In the genomic region with DNA sequence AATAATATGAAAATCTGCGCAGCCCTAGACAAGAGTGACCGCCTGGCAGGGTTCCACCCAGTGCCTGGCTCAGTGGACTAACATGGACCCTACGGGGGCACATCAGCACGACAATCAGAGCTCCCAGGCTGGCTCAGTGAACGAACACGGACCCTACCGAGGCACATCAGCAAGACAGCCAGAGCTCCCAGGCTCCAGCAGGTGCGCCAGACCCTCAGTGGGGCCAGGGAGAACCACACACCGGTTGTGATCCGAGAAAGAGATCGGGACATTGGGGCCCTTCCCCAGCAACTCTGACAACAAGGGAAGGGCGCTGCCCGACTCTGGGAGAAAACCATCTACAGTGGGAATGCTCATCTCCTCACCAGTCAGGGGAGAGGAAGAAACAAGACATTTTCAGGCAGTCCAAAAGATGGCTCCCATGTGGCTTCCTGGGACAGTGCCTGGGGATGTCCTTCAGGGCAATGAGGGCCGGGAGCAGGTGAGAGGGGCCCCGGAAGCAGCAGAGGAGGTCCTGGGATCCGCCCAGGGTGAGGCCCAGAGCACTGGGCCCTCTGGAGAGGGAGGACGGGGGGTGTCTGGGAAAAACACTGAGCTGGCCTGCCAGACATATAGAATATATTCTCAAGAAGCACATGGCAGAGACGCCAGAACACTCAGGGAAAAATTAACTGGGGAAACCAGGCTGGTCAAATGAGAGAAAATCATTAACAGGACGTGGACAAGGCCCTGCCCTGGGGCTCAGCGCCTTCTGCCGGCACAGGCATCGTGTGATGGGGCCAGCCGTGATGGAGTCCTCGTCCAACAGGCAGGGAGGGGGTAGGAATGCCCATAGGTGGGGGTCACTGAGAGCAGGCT, we compare ENCODE assay signal across 1 cellular context.
TF ChIP-seq lines count a peak whose summit lies in the region.

No MANE protein-coding gene starts in this region.

TF ChIP-seq in HepG2, 621 proteins besides CTCF, POLR2A, EP300 and RAD21 (continued from another document and continues in another):
- no peak for TF ChIP-seq DPF2 (CRISPR knock-in tag; IDR thresholded peaks at IDR 0.05; ENCODE audit: borderline replicate concordance, low read depth)
- TF ChIP-seq RBM22 (optimal IDR thresholded peaks at IDR 0.05; ENCODE audit: low read length): peak; percentile 42
- TF ChIP-seq KAT7 (CRISPR knock-in tag; IDR thresholded peaks at IDR 0.05; ENCODE audit: borderline replicate concordance): no peak
- TF ChIP-seq ATF7-NPFF (CRISPR knock-in tag; IDR thresholded peaks at IDR 0.05; ENCODE audit: low read depth): 0 out of 2 replicates have a peak, but pooled peaks have one; percentile 9
- no peak for TF ChIP-seq MAZ (IDR thresholded peaks at IDR 0.05; ENCODE audit: borderline replicate concordance, low read depth, low read length)
- TF ChIP-seq MAZ (CRISPR knock-in tag; IDR thresholded peaks at IDR 0.05; ENCODE audit: low read depth): no peak
- TF ChIP-seq, protein P1, sequence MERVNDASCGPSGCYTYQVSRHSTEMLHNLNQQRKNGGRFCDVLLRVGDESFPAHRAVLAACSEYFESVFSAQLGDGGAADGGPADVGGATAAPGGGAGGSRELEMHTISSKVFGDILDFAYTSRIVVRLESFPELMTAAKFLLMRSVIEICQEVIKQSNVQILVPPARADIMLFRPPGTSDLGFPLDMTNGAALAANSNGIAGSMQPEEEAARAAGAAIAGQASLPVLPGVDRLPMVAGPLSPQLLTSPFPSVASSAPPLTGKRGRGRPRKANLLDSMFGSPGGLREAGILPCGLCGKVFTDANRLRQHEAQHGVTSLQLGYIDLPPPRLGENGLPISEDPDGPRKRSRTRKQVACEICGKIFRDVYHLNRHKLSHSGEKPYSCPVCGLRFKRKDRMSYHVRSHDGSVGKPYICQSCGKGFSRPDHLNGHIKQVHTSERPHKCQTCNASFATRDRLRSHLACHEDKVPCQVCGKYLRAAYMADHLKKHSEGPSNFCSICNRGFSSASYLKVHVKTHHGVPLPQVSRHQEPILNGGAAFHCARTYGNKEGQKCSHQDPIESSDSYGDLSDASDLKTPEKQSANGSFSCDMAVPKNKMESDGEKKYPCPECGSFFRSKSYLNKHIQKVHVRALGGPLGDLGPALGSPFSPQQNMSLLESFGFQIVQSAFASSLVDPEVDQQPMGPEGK (CRISPR knock-in tag; IDR thresholded peaks at IDR 0.05): no peak
- no peak for TF ChIP-seq SSRP1 (CRISPR knock-in tag; IDR thresholded peaks at IDR 0.05)
- TF ChIP-seq TBL1XR1 (IDR thresholded peaks at IDR 0.05; ENCODE audit: borderline replicate concordance, low read length, partially characterized antibody): no peak
- TF ChIP-seq ZNF781 (CRISPR knock-in tag; IDR thresholded peaks at IDR 0.05; ENCODE audit: borderline replicate concordance, not compliant biosample characterization): peak; percentile 40
- TF ChIP-seq ZMAT3 (CRISPR knock-in tag; conservative IDR thresholded peaks at IDR 0.05): 0 out of 2 replicates have a peak, but pooled peaks have one; percentile 6
- no peak for TF ChIP-seq IKZF4 (CRISPR knock-in tag; IDR thresholded peaks at IDR 0.05; ENCODE audit: borderline replicate concordance, low read depth, not compliant biosample characterization)
- TF ChIP-seq, protein P2, sequence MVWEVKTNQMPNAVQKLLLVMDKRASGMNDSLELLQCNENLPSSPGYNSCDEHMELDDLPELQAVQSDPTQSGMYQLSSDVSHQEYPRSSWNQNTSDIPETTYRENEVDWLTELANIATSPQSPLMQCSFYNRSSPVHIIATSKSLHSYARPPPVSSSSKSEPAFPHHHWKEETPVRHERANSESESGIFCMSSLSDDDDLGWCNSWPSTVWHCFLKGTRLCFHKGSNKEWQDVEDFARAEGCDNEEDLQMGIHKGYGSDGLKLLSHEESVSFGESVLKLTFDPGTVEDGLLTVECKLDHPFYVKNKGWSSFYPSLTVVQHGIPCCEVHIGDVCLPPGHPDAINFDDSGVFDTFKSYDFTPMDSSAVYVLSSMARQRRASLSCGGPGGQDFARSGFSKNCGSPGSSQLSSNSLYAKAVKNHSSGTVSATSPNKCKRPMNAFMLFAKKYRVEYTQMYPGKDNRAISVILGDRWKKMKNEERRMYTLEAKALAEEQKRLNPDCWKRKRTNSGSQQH (CRISPR knock-in tag; IDR thresholded peaks at IDR 0.05; ENCODE audit: low read depth): no peak
- no peak for TF ChIP-seq ZNF251 (CRISPR knock-in tag; IDR thresholded peaks at IDR 0.05)
- no peak for TF ChIP-seq GLI4 (CRISPR knock-in tag; IDR thresholded peaks at IDR 0.05; ENCODE audit: borderline replicate concordance)
- TF ChIP-seq TOE1 (CRISPR knock-in tag; IDR thresholded peaks at IDR 0.05): no peak
- TF ChIP-seq KLF16 (CRISPR knock-in tag; IDR thresholded peaks at IDR 0.05): 0 out of 4 replicates have a peak, but pooled peaks of 1 of the 2 experiments have one; percentile 5
- peak; percentile 36 for TF ChIP-seq AGO2 (optimal IDR thresholded peaks at IDR 0.05; ENCODE audit: low read depth, low read length)
- TF ChIP-seq FOSL1 (CRISPR knock-in tag; IDR thresholded peaks at IDR 0.05; ENCODE audit: borderline replicate concordance): no peak
- TF ChIP-seq, protein P3, sequence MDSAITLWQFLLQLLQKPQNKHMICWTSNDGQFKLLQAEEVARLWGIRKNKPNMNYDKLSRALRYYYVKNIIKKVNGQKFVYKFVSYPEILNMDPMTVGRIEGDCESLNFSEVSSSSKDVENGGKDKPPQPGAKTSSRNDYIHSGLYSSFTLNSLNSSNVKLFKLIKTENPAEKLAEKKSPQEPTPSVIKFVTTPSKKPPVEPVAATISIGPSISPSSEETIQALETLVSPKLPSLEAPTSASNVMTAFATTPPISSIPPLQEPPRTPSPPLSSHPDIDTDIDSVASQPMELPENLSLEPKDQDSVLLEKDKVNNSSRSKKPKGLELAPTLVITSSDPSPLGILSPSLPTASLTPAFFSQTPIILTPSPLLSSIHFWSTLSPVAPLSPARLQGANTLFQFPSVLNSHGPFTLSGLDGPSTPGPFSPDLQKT (CRISPR knock-in tag; IDR thresholded peaks at IDR 0.05; ENCODE audit: borderline replicate concordance): no peak
- no peak for TF ChIP-seq MAFF (IDR thresholded peaks at IDR 0.05; ENCODE audit: low read depth, low read length)
- TF ChIP-seq MEIS1 (CRISPR knock-in tag; IDR thresholded peaks at IDR 0.05; ENCODE audit: borderline replicate concordance): 0 out of 2 replicates have a peak, but pooled peaks have one; percentile 3
- peak; percentile 70 for TF ChIP-seq ZFX (CRISPR knock-in tag; IDR thresholded peaks at IDR 0.05; ENCODE audit: low read depth)
- no peak for TF ChIP-seq ZNF589 (CRISPR knock-in tag; conservative IDR thresholded peaks at IDR 0.05)
- TF ChIP-seq TAF1 (CRISPR knock-in tag; IDR thresholded peaks at IDR 0.05): no peak
- TF ChIP-seq RCOR2 (CRISPR knock-in tag; IDR thresholded peaks at IDR 0.05): 0 out of 2 replicates have a peak, but pooled peaks have one; percentile 22
- TF ChIP-seq ONECUT2 (CRISPR knock-in tag; IDR thresholded peaks at IDR 0.05): no peak
- TF ChIP-seq KLF9 (CRISPR knock-in tag; IDR thresholded peaks at IDR 0.05; ENCODE audit: low read depth): no peak
- TF ChIP-seq, protein P4, sequence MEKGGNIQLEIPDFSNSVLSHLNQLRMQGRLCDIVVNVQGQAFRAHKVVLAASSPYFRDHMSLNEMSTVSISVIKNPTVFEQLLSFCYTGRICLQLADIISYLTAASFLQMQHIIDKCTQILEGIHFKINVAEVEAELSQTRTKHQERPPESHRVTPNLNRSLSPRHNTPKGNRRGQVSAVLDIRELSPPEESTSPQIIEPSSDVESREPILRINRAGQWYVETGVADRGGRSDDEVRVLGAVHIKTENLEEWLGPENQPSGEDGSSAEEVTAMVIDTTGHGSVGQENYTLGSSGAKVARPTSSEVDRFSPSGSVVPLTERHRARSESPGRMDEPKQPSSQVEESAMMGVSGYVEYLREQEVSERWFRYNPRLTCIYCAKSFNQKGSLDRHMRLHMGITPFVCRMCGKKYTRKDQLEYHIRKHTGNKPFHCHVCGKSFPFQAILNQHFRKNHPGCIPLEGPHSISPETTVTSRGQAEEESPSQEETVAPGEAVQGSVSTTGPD (CRISPR knock-in tag; IDR thresholded peaks at IDR 0.05): no peak
- TF ChIP-seq ZSCAN21 (CRISPR knock-in tag; IDR thresholded peaks at IDR 0.05; ENCODE audit: borderline replicate concordance): no peak
- TF ChIP-seq MAF1 (CRISPR knock-in tag; IDR thresholded peaks at IDR 0.05; ENCODE audit: borderline replicate concordance): no peak
- no peak for TF ChIP-seq NONO (IDR thresholded peaks at IDR 0.05)
- no peak; the same call in 1 of the 2 replicates for TF ChIP-seq NONO (CRISPR knock-in tag; conservative IDR thresholded peaks at IDR 0.05)
- TF ChIP-seq POLR2AphosphoS5 (IDR thresholded peaks at IDR 0.05; ENCODE audit: low read depth, low read length): 0 out of 2 replicates have a peak, but pooled peaks have one; percentile 14
- no peak for TF ChIP-seq ZNF468 (CRISPR knock-in tag; IDR thresholded peaks at IDR 0.05)
- TF ChIP-seq MTF2 (CRISPR knock-in tag; IDR thresholded peaks at IDR 0.05; ENCODE audit: borderline replicate concordance): no peak
- TF ChIP-seq, protein P5, sequence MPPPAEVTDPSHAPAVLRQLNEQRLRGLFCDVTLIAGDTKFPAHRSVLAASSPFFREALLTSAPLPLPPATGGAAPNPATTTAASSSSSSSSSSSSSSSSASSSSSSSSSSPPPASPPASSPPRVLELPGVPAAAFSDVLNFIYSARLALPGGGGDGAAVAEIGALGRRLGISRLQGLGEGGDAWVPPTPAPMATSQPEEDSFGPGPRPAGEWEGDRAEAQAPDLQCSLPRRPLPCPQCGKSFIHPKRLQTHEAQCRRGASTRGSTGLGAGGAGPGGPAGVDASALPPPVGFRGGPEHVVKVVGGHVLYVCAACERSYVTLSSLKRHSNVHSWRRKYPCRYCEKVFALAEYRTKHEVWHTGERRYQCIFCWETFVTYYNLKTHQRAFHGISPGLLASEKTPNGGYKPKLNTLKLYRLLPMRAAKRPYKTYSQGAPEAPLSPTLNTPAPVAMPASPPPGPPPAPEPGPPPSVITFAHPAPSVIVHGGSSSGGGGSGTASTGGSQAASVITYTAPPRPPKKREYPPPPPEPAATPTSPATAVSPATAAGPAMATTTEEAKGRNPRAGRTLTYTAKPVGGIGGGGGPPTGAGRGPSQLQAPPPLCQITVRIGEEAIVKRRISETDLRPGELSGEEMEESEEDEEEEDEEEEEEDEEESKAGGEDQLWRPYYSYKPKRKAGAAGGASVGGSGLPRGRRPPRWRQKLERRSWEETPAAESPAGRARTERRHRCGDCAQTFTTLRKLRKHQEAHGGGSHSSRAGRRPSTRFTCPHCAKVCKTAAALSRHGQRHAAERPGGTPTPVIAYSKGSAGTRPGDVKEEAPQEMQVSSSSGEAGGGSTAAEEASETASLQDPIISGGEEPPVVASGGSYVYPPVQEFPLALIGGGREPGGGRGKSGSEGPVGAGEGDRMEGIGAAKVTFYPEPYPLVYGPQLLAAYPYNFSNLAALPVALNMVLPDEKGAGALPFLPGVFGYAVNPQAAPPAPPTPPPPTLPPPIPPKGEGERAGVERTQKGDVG (CRISPR knock-in tag; IDR thresholded peaks at IDR 0.05; ENCODE audit: borderline replicate concordance): no peak
- TF ChIP-seq ZNF44 (CRISPR knock-in tag; IDR thresholded peaks at IDR 0.05): no peak
- TF ChIP-seq ETV5 (CRISPR knock-in tag; IDR thresholded peaks at IDR 0.05; ENCODE audit: borderline replicate concordance): peak; percentile 42; the same call in 1 of the 2 replicates
- no peak for TF ChIP-seq CREB1 (IDR thresholded peaks at IDR 0.05)
- no peak for TF ChIP-seq CREB1 (CRISPR knock-in tag; IDR thresholded peaks at IDR 0.05)
- 0 out of 2 replicates have a peak, but pooled peaks have one; percentile 51 for TF ChIP-seq ARID2 (CRISPR knock-in tag; IDR thresholded peaks at IDR 0.05; ENCODE audit: borderline replicate concordance)
- TF ChIP-seq ZNF557 (CRISPR knock-in tag; IDR thresholded peaks at IDR 0.05): 0 out of 2 replicates have a peak, but pooled peaks have one; percentile 21
- TF ChIP-seq, protein P6, sequence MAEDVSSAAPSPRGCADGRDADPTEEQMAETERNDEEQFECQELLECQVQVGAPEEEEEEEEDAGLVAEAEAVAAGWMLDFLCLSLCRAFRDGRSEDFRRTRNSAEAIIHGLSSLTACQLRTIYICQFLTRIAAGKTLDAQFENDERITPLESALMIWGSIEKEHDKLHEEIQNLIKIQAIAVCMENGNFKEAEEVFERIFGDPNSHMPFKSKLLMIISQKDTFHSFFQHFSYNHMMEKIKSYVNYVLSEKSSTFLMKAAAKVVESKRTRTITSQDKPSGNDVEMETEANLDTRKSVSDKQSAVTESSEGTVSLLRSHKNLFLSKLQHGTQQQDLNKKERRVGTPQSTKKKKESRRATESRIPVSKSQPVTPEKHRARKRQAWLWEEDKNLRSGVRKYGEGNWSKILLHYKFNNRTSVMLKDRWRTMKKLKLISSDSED (CRISPR knock-in tag; IDR thresholded peaks at IDR 0.05): no peak
- TF ChIP-seq ZC3H4 (CRISPR knock-in tag; IDR thresholded peaks at IDR 0.05; ENCODE audit: borderline replicate concordance): no peak; the same call in 1 of the 2 replicates
- TF ChIP-seq, protein P7, sequence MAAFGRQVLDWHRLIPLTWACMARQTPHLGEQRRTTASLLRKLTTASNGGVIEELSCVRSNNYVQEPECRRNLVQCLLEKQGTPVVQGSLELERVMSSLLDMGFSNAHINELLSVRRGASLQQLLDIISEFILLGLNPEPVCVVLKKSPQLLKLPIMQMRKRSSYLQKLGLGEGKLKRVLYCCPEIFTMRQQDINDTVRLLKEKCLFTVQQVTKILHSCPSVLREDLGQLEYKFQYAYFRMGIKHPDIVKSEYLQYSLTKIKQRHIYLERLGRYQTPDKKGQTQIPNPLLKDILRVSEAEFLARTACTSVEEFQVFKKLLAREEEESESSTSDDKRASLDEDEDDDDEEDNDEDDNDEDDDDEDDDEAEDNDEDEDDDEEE (CRISPR knock-in tag; IDR thresholded peaks at IDR 0.05): no peak
- no peak for TF ChIP-seq MAFG (CRISPR knock-in tag; IDR thresholded peaks at IDR 0.05)
- TF ChIP-seq, protein P8, sequence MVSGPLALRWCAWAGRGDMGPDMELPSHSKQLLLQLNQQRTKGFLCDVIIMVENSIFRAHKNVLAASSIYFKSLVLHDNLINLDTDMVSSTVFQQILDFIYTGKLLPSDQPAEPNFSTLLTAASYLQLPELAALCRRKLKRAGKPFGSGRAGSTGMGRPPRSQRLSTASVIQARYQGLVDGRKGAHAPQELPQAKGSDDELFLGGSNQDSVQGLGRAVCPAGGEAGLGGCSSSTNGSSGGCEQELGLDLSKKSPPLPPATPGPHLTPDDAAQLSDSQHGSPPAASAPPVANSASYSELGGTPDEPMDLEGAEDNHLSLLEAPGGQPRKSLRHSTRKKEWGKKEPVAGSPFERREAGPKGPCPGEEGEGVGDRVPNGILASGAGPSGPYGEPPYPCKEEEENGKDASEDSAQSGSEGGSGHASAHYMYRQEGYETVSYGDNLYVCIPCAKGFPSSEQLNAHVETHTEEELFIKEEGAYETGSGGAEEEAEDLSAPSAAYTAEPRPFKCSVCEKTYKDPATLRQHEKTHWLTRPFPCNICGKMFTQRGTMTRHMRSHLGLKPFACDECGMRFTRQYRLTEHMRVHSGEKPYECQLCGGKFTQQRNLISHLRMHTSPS (CRISPR knock-in tag; IDR thresholded peaks at IDR 0.05; ENCODE audit: low read depth): no peak
- TF ChIP-seq ZNF768 (CRISPR knock-in tag; IDR thresholded peaks at IDR 0.05): peak; percentile 36; the same call in 1 of the 2 replicates
- no peak for TF ChIP-seq JDP2 (CRISPR knock-in tag; IDR thresholded peaks at IDR 0.05; ENCODE audit: borderline replicate concordance)
- peak; percentile 11; the same call in 1 of the 2 replicates for TF ChIP-seq POLR2G (IDR thresholded peaks at IDR 0.05; ENCODE audit: low read depth, low read length)
- TF ChIP-seq ZC3H13 (CRISPR knock-in tag; IDR thresholded peaks at IDR 0.05): peak; percentile 11; the same call in 1 of the 2 replicates
- no peak for TF ChIP-seq ZNF451 (CRISPR knock-in tag; IDR thresholded peaks at IDR 0.05)
- TF ChIP-seq CENPX (CRISPR knock-in tag; IDR thresholded peaks at IDR 0.05): no peak
- no peak for TF ChIP-seq AGO1 (IDR thresholded peaks at IDR 0.05; ENCODE audit: low read depth, low read length, poor library complexity, severe bottlenecking)
